Comparison of ENCODE assay signal across 27 cellular contexts in genomic region chr1:113405573-113405972, GRCh38. TPM values are rescaled to one million over a fixed set of nuclear protein-coding genes. Genes with fewer than 3 reads are reported as not detected.
DNase-seq lines count a peak whose midpoint lies in the region; FAIRE-seq and TF ChIP-seq lines count a peak whose summit lies in the region.
"Had no signal": no experiment of that assay in that cellular context is flagged by ENCODE, and none has a peak within 500 bp of the region (broad histone marks: within the 10 kb centered on the region; RNA-seq: fewer than 3 reads in every experiment).

No MANE protein-coding gene starts in this region.

- no peaks in the 10 kb centered on the region for H3K9me3 Mint-ChIP-seq in glutamatergic neuron (ENCODE audit: unreplicated experiment)
- no peaks in the 10 kb centered on the region for H3K9me3 Mint-ChIP-seq in neural progenitor cell
- no peaks in the 10 kb centered on the region for H3K9me3 Mint-ChIP-seq in activated CD4-positive, alpha-beta memory T cell treated with anti-CD3 and anti-CD28 coated beads, Interleukin-2, amount 10 ng/mL, durations not matched to agents 7 days and 5 days
- H3K9me3 Mint-ChIP-seq: activated CD4-positive, alpha-beta T cell treated with anti-CD3 and anti-CD28 coated beads, Interleukin-2, amount 10 ng/mL, durations not matched to agents 24 days and 14 days; activated naive CD8-positive, alpha-beta T cell treated with anti-CD3 and anti-CD28 coated beads, Interleukin-2, amount 50 U/mL, for 24 hours; naive thymus-derived CD4-positive, alpha-beta T cell; T-helper 1 cell treated with Interleukin-12 subunit alpha and Interleukin-12 subunit beta and Interleukin-4 antibody, amounts not matched to agents 30 μg/mL and 1 μg/mL, for 36 hours had no signal

- no peaks in the 10 kb centered on the region for H3K27me3 ChIP-seq in adipocyte (replicated peaks; ENCODE audit: control insufficient read depth, insufficient read depth, low read length)
- H3K27me3 ChIP-seq in neural progenitor cell: no peaks in the 10 kb centered on the region
- H3K27me3 ChIP-seq: foreskin keratinocyte, left lung, MG63, upper lobe of left lung had no signal

- no peak for TF ChIP-seq POLR2A in H54 (IDR thresholded peaks at IDR 0.05; ENCODE audit: low read depth, low read length)

- peak overlapping the region; percentile 56 for H3K27ac ChIP-seq in neural progenitor cell
- H3K27ac ChIP-seq: foreskin keratinocyte, left lung, upper lobe of left lung, VCaP had no signal

- H4K20me1 ChIP-seq in neural progenitor cell (ENCODE audit: low read depth): peaks cover 14% of the 10 kb centered on the region

- H3K4me2 ChIP-seq in neural progenitor cell: no peak overlapping the region

- peaks cover 73% of the 10 kb centered on the region for H3K79me2 ChIP-seq in neural progenitor cell (ENCODE audit: low read depth)

- DNase-seq in H54 (ENCODE audit: insufficient read length, low spot score): no peak
- peak; percentile 21 for DNase-seq in adipocyte (ENCODE audit: low read depth)
- DNase-seq in glutamatergic neuron: no peak
- peak; percentile 15 for DNase-seq in neural progenitor cell (ENCODE audit: low spot score)
- DNase-seq in NAMALWA (ENCODE audit: low spot score): no peak
- DNase-seq in T-helper 9 cell: no peak
- no peak for DNase-seq in iPS-NIHi7 (ENCODE audit: extremely low spot score)
- DNase-seq in activated CD4-positive, alpha-beta memory T cell treated with anti-CD3 and anti-CD28 coated beads, Interleukin-2, amount 10 ng/mL, durations not matched to agents 7 days and 5 days: no peak
- DNase-seq: activated CD4-positive, alpha-beta T cell treated with anti-CD3 and anti-CD28 coated beads, Interleukin-2, amount 10 ng/mL, durations not matched to agents 24 days and 14 days; activated naive CD8-positive, alpha-beta T cell treated with anti-CD3 and anti-CD28 coated beads, Interleukin-2, amount 50 U/mL, for 24 hours; activated T-cell treated with anti-CD3 and anti-CD28 coated beads, Interleukin-2, amount 50 U/mL, for 48 hours; DMS153; effector memory CD4-positive, alpha-beta T cell; foreskin keratinocyte; H7; left lung; MG63; naive thymus-derived CD4-positive, alpha-beta T cell; NCI-H1417 treated with DMSO at 0.1 percent for 48 hours; NCI-H774; occipital lobe; retina; small intestine; upper lobe of left lung had no signal

- H3K4me1 Mint-ChIP-seq in glutamatergic neuron (ENCODE audit: low read depth, unreplicated experiment) (no peaks in the 10 kb centered on the region), neural progenitor cell (peaks cover 10% of the 10 kb centered on the region)
- peaks cover 16% of the 10 kb centered on the region for H3K4me1 Mint-ChIP-seq in activated CD4-positive, alpha-beta memory T cell treated with anti-CD3 and anti-CD28 coated beads, Interleukin-2, amount 10 ng/mL, durations not matched to agents 7 days and 5 days
- H3K4me1 Mint-ChIP-seq: activated naive CD8-positive, alpha-beta T cell treated with anti-CD3 and anti-CD28 coated beads, Interleukin-2, amount 50 U/mL, for 24 hours had no signal

- no peak for TF ChIP-seq CTCF in glutamatergic neuron (IDR thresholded peaks at IDR 0.05; ENCODE audit: partially characterized antibody, unreplicated experiment)
- no peak for TF ChIP-seq CTCF in neural progenitor cell (IDR thresholded peaks at IDR 0.05)

- H3K4me3 Mint-ChIP-seq in glutamatergic neuron (ENCODE audit: unreplicated experiment): no peak overlapping the region
- no peak overlapping the region for H3K4me3 Mint-ChIP-seq in neural progenitor cell
- no peak overlapping the region for H3K4me3 Mint-ChIP-seq in activated CD4-positive, alpha-beta memory T cell treated with anti-CD3 and anti-CD28 coated beads, Interleukin-2, amount 10 ng/mL, durations not matched to agents 7 days and 5 days
- H3K4me3 Mint-ChIP-seq: activated CD4-positive, alpha-beta T cell treated with anti-CD3 and anti-CD28 coated beads, Interleukin-2, amount 10 ng/mL, durations not matched to agents 24 days and 14 days; activated naive CD8-positive, alpha-beta T cell treated with anti-CD3 and anti-CD28 coated beads, Interleukin-2, amount 50 U/mL, for 24 hours; naive thymus-derived CD4-positive, alpha-beta T cell; T-helper 1 cell treated with Interleukin-12 subunit alpha and Interleukin-12 subunit beta and Interleukin-4 antibody, amounts not matched to agents 30 μg/mL and 1 μg/mL, for 36 hours had no signal

- H3K9me3 ChIP-seq in adipocyte (ENCODE audit: control insufficient read depth, low read length) (no peaks in the 10 kb centered on the region), neural progenitor cell (ENCODE audit: low read depth) (no peaks in the 10 kb centered on the region)
- H3K9me3 ChIP-seq: left lung, MG63, upper lobe of left lung had no signal

- peaks cover 5% of the 10 kb centered on the region for H3F3A ChIP-seq in neural progenitor cell (ENCODE audit: low read depth)

- CTCF ChIA-PET in activated CD4-positive, alpha-beta memory T cell treated with anti-CD3 and anti-CD28 coated beads, Interleukin-2, amount 10 ng/mL, durations not matched to agents 7 days and 5 days (lab: Charles Lee): no interaction called here

- H3K27ac Mint-ChIP-seq in glutamatergic neuron (ENCODE audit: unreplicated experiment) (peak overlapping the region; percentile 13), neural progenitor cell (no peak overlapping the region)
- no peak overlapping the region for H3K27ac Mint-ChIP-seq in activated CD4-positive, alpha-beta memory T cell treated with anti-CD3 and anti-CD28 coated beads, Interleukin-2, amount 10 ng/mL, durations not matched to agents 7 days and 5 days
- H3K27ac Mint-ChIP-seq: activated CD4-positive, alpha-beta T cell treated with anti-CD3 and anti-CD28 coated beads, Interleukin-2, amount 10 ng/mL, durations not matched to agents 24 days and 14 days; activated naive CD8-positive, alpha-beta T cell treated with anti-CD3 and anti-CD28 coated beads, Interleukin-2, amount 50 U/mL, for 24 hours; T-helper 1 cell treated with Interleukin-12 subunit alpha and Interleukin-12 subunit beta and Interleukin-4 antibody, amounts not matched to agents 30 μg/mL and 1 μg/mL, for 36 hours had no signal

- peaks cover under 1% of the 10 kb centered on the region for H3K4me1 ChIP-seq in adipocyte (ENCODE audit: control insufficient read depth, insufficient read depth, low read length)
- peaks cover 30% of the 10 kb centered on the region for H3K4me1 ChIP-seq in neural progenitor cell
- H3K4me1 ChIP-seq: foreskin keratinocyte had no signal

- H3K4me3 ChIP-seq in adipocyte (ENCODE audit: low read length): no peak overlapping the region
- no peak overlapping the region for H3K4me3 ChIP-seq in neural progenitor cell
- H3K4me3 ChIP-seq: left lung, MG63, upper lobe of left lung had no signal

- peak; percentile 41 for FAIRE-seq in H54 (lab: Jason Lieb, UNC)
- FAIRE-seq: colon, small intestine had no signal

- H3K36me3 ChIP-seq in adipocyte (ENCODE audit: control insufficient read depth, insufficient read depth, low read length, severe bottlenecking): no peaks in the 10 kb centered on the region
- no peaks in the 10 kb centered on the region for H3K36me3 ChIP-seq in neural progenitor cell
- H3K36me3 ChIP-seq: left lung had no signal

- H3K9ac ChIP-seq in adipocyte (ENCODE audit: low read length): no peak overlapping the region
- H3K9ac ChIP-seq in neural progenitor cell: no peak overlapping the region

- no peaks in the 10 kb centered on the region for H3K27me3 Mint-ChIP-seq in glutamatergic neuron (ENCODE audit: unreplicated experiment)
- H3K27me3 Mint-ChIP-seq in neural progenitor cell (ENCODE audit: insufficient read depth, low read depth): peaks cover 2% of the 10 kb centered on the region
- no peaks in the 10 kb centered on the region for H3K27me3 Mint-ChIP-seq in activated CD4-positive, alpha-beta memory T cell treated with anti-CD3 and anti-CD28 coated beads, Interleukin-2, amount 10 ng/mL, durations not matched to agents 7 days and 5 days

- H2AFZ ChIP-seq in neural progenitor cell (replicated peaks): no peak overlapping the region

- POLR2A ChIA-PET in activated CD4-positive, alpha-beta memory T cell treated with anti-CD3 and anti-CD28 coated beads, Interleukin-2, amount 10 ng/mL, durations not matched to agents 7 days and 5 days (lab: Charles Lee): no interaction called here

- no peaks in the 10 kb centered on the region for H3K36me3 Mint-ChIP-seq in glutamatergic neuron (ENCODE audit: unreplicated experiment)
- no peaks in the 10 kb centered on the region for H3K36me3 Mint-ChIP-seq in neural progenitor cell
- H3K36me3 Mint-ChIP-seq in activated CD4-positive, alpha-beta memory T cell treated with anti-CD3 and anti-CD28 coated beads, Interleukin-2, amount 10 ng/mL, durations not matched to agents 7 days and 5 days (ENCODE audit: low read depth): no peaks in the 10 kb centered on the region
- H3K36me3 Mint-ChIP-seq: naive thymus-derived CD4-positive, alpha-beta T cell had no signal

RNA-seq across cellular contexts. Expression of gene MAGI3, which starts 15.3 kb away (rescaled TPM):
- total RNA-seq in glutamatergic neuron (ENCODE audit: unreplicated experiment) (26.3 TPM), neural progenitor cell (ENCODE audit: low replicate concordance) (20.9 and 26.9 TPM in 2 replicates)
- 10 to 100 TPM; 12.6 to 14.0 TPM for total RNA-seq in activated CD4-positive, alpha-beta memory T cell treated with anti-CD3 and anti-CD28 coated beads, Interleukin-2, amount 10 ng/mL, durations not matched to agents 7 days and 5 days

Comparison
In these comparisons a context has a peak if more than half of its experiments do, and no peak if none do; other contexts are left out.
1. DNase-seq: peak in adipocyte (single experiment) and neural progenitor cell (single experiment); none in H54 (single experiment), glutamatergic neuron (single experiment), NAMALWA (single experiment), T-helper 9 cell (single experiment), iPS-NIHi7 (single experiment) and activated CD4-positive, alpha-beta memory T cell treated with anti-CD3 and anti-CD28 coated beads, Interleukin-2, amount 10 ng/mL, durations not matched to agents 7 days and 5 days (single experiment).